1 cellular context compared by ENCODE assay signal in the genomic region with DNA sequence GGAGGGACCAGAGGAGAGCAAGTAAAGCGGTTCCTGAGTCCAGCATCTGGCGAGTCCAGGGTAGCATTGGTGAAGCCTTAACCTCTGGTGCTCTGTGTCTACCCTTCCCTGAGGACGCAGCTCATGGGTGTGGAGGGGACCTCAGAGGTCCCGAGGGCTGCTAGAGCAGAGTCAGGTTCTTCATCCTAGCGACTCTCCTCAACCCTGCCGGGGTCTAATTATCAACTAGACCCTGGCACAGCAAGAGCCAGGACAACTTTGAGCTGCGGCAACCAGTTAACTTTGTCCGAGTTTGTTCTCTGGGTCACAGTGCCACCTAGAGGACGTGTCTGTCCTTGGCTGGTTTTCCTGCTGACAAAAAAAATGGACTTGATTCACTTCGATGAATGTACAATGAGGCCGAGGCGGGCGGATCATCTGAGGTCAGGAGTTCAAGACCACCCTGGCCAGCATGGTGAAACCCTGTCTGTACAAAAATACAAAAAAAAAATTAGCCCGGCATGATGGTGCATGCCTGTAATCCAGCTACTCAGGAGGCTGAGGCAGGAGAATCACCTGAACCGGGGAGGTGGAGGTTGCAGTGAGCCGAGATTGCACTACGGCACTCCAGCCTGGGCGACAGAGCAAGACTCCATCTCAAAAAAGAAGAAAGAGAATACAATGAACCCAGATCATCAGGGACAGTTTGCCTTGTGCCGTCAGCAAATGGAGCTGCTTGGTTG.
TF ChIP-seq lines count a peak whose summit lies in the region.

No MANE protein-coding gene starts in this region.

TF ChIP-seq in GM23338, 12 proteins besides CTCF, POLR2A, EP300 and RAD21 (continued from another document):
- TF ChIP-seq, protein P1, sequence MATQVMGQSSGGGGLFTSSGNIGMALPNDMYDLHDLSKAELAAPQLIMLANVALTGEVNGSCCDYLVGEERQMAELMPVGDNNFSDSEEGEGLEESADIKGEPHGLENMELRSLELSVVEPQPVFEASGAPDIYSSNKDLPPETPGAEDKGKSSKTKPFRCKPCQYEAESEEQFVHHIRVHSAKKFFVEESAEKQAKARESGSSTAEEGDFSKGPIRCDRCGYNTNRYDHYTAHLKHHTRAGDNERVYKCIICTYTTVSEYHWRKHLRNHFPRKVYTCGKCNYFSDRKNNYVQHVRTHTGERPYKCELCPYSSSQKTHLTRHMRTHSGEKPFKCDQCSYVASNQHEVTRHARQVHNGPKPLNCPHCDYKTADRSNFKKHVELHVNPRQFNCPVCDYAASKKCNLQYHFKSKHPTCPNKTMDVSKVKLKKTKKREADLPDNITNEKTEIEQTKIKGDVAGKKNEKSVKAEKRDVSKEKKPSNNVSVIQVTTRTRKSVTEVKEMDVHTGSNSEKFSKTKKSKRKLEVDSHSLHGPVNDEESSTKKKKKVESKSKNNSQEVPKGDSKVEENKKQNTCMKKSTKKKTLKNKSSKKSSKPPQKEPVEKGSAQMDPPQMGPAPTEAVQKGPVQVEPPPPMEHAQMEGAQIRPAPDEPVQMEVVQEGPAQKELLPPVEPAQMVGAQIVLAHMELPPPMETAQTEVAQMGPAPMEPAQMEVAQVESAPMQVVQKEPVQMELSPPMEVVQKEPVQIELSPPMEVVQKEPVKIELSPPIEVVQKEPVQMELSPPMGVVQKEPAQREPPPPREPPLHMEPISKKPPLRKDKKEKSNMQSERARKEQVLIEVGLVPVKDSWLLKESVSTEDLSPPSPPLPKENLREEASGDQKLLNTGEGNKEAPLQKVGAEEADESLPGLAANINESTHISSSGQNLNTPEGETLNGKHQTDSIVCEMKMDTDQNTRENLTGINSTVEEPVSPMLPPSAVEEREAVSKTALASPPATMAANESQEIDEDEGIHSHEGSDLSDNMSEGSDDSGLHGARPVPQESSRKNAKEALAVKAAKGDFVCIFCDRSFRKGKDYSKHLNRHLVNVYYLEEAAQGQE (IDR thresholded peaks at IDR 0.05; ENCODE audit: unreplicated experiment) = no peak
- TF ChIP-seq EZH2phosphoT487 (IDR thresholded peaks at IDR 0.05; ENCODE audit: unreplicated experiment) (no peak), POLR2AphosphoS5 (IDR thresholded peaks at IDR 0.05; ENCODE audit: low read depth) (no peak)
